9 cellular contexts compared by ENCODE assay signal in the genomic region with DNA sequence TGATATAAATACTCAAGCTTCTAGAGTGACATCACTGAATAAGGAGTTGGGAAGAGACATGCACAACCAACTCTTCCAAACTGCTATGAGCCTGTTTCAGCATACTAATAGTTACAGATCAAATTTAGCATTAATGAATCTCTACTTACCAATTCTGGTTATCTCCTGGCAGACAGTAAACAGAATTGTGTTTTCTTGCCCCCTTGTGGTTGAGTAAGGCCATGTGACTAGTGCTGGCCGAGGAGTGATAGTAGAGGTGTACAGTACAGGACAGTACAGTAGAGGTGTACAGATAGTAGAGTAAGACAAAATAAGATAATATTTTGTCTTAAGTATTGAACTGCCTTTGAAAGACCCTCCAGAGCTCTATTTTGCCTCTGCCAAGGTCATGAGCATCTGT.
DNase-seq lines count a peak whose midpoint lies in the region; ATAC-seq, FAIRE-seq and TF ChIP-seq lines count a peak whose summit lies in the region.
"Had no signal": no experiment of that assay in that cellular context is flagged by ENCODE, and none has a peak within 500 bp of the region (broad histone marks: within the 10 kb centered on the region; RNA-seq: fewer than 3 reads in every experiment).

No MANE protein-coding gene starts in this region.

- H3K9me2 ChIP-seq in Karpas-422 (replicated peaks; ENCODE audit: insufficient read depth, low read length): no peaks in the 10 kb centered on the region

- RAD21 ChIA-PET in GM12878 (lab: Charles Lee; ENCODE audit: unreplicated experiment): no interaction called here

- no peak for TF ChIP-seq EP300 in GM12878 (IDR thresholded peaks at IDR 0.05; ENCODE audit: borderline replicate concordance in 1 of 2, control insufficient read depth in 1 of 2, low read depth in 2 of 2, low read length in 2 of 2)

- H3K4me3 ChIP-seq in Karpas-422 (ENCODE audit: low read length) (no peak overlapping the region), GM12878 (no peak overlapping the region), foreskin fibroblast (ENCODE audit: low read depth in 1 of 2, low read length in 2 of 2) (no peak overlapping the region)

- no peaks in the 10 kb centered on the region for H3K79me2 ChIP-seq in Karpas-422 (ENCODE audit: low read length)
- no peaks in the 10 kb centered on the region for H3K79me2 ChIP-seq in GM12878 (ENCODE audit: control insufficient read depth, insufficient read depth, low read length)

- no peak overlapping the region for H3K27ac ChIP-seq in Karpas-422 (ENCODE audit: low read length)
- H3K27ac ChIP-seq in GM12878 (ENCODE audit: control insufficient read depth, insufficient read depth): no peak overlapping the region

- no peaks in the 10 kb centered on the region for H3K36me3 ChIP-seq in Karpas-422 (ENCODE audit: insufficient read depth, low read length)
- H3K36me3 ChIP-seq in GM12878 (ENCODE audit: control insufficient read depth in 2 of 2, insufficient read depth in 2 of 2, low read length in 1 of 2): no peaks in the 10 kb centered on the region

- TF ChIP-seq CTCF in GM12874 (IDR thresholded peaks at IDR 0.05; ENCODE audit: insufficient read depth, low read depth, low read length): peak; percentile 15; the same call in 1 of the 2 replicates
- peak in 2 of 3 experiments; percentile 33; a peak in 2 of 6 replicates for TF ChIP-seq CTCF in GM12878 (IDR thresholded peaks at IDR 0.05 in 2 of 3, conservative IDR thresholded peaks at IDR 0.05 in 1 of 3; ENCODE audit: control insufficient read depth in 2 of 3, extremely low read depth in 1 of 3, insufficient read depth in 1 of 3, low read depth in 3 of 3, low read length in 3 of 3)
- TF ChIP-seq CTCF in foreskin fibroblast (IDR thresholded peaks at IDR 0.05; ENCODE audit: low read depth, low read length): no peak

- SMC1A ChIA-PET in GM12878 (lab: Charles Lee; ENCODE audit: uncharacterized antibody, unreplicated experiment): interaction anchor here (0.6 to 1.0 kb wide), 2 partner anchors 330 to 514 kb away, joined by 3 to 5 read pairs; no protein-coding TSS in a partner anchor

- CTCF ChIA-PET in GM12878 (lab: Yijun Ruan, JAX): interaction anchor here (1.0 to 2.4 kb wide), 4 partner anchors 11 to 683 kb away, joined by 3 to 8 read pairs (median 6); no protein-coding TSS in a partner anchor

- H3K27me3 ChIP-seq in Karpas-422 (ENCODE audit: low read length): no peaks in the 10 kb centered on the region
- H3K27me3 ChIP-seq in GM12878 (replicated peaks in 1 of 2; ENCODE audit: control insufficient read depth in 2 of 2, insufficient read depth in 2 of 2, low read length in 1 of 2): no peaks in the 10 kb centered on the region

- in situ Hi-C loops in GM12878 (cut with MboI): no loop called here

- H3K9me3 ChIP-seq in Karpas-422 (ENCODE audit: low read length) (no peaks in the 10 kb centered on the region; the same call in 1 of the 2 replicates), GM12878 (replicated peaks; ENCODE audit: control insufficient read depth, insufficient read depth, low read length) (no peaks in the 10 kb centered on the region)

- H3K4me1 ChIP-seq in Karpas-422 (ENCODE audit: low read length): no peaks in the 10 kb centered on the region
- no peaks in the 10 kb centered on the region for H3K4me1 ChIP-seq in GM12878 (ENCODE audit: control insufficient read depth, insufficient read depth, low read length)

- peak; percentile 76 for TF ChIP-seq RAD21 in GM12878 (IDR thresholded peaks at IDR 0.05; ENCODE audit: insufficient read depth, low read depth, low read length)

- DNase-seq in Karpas-422 (peak; percentile 58), GM12878 (ENCODE audit: low read depth, low spot score) (no peak), midbrain (lab: John Stamatoyannopoulos, UW) (peak; percentile 9), posterior vena cava (ENCODE audit: low spot score) (no peak), foreskin fibroblast (no peak)
- no peak for DNase-seq in stimulated activated naive CD4-positive, alpha-beta T cell treated with Interleukin-2 at 50 U/mL for 16 hours (lab: John Stamatoyannopoulos, UW)

- ATAC-seq in GM12878 (peak; percentile 84), HG02642 (IDR thresholded peaks at IDR 0.05; ENCODE audit: poor library complexity, unreplicated experiment) (no peak)

- BruUV-seq in GM12878 (replicated peaks; lab: Mats Ljungman, UMichigan): no TSS peak

- FAIRE-seq in GM12878 (lab: Jason Lieb, UNC): peak; percentile 38
- FAIRE-seq: endometrium had no signal

- no peak for TF ChIP-seq POLR2A in GM12878 (IDR thresholded peaks at IDR 0.05; ENCODE audit: low read depth, low read length)

- 0% methylated on average over 1 of the region's 1 CpG for WGBS in GM12878 (ENCODE audit: insufficient coverage, insufficient replicate concordance, low lambda C conversion rate, missing lambda C conversion rate)

- H3K4me2 ChIP-seq in Karpas-422 (ENCODE audit: low read depth, low read length, poor library complexity, severe bottlenecking) (no peak overlapping the region), GM12878 (ENCODE audit: control insufficient read depth, insufficient read depth) (no peak overlapping the region)

- H2AFZ ChIP-seq in Karpas-422 (ENCODE audit: low read length) (no peak overlapping the region), GM12878 (ENCODE audit: control insufficient read depth, low read depth, low read length) (no peak overlapping the region)

- intact Hi-C loops in GM12878 (cut with micrococcal nuclease; ENCODE audit: unreplicated experiment) (loop anchor here (2.0 to 5.0 kb wide), 2 partner anchors 516 to 680 kb away; no protein-coding TSS in a partner anchor), posterior vena cava (cut with DNase I) (no loop called here)

- H4K20me1 ChIP-seq in Karpas-422 (ENCODE audit: insufficient read depth, low read depth, low read length): no peaks in the 10 kb centered on the region
- H4K20me1 ChIP-seq in GM12878 (ENCODE audit: control insufficient read depth, insufficient read depth): no peaks in the 10 kb centered on the region

- POLR2A ChIA-PET in GM12878 (lab: Charles Lee): no interaction called here

- H3K9ac ChIP-seq in Karpas-422 (ENCODE audit: low read length) (no peak overlapping the region), GM12878 (ENCODE audit: control insufficient read depth, insufficient read depth, low read length) (no peak overlapping the region)

TF ChIP-seq in GM12878, 131 proteins besides CTCF, POLR2A, EP300 and RAD21:
- TF ChIP-seq, protein P1, sequence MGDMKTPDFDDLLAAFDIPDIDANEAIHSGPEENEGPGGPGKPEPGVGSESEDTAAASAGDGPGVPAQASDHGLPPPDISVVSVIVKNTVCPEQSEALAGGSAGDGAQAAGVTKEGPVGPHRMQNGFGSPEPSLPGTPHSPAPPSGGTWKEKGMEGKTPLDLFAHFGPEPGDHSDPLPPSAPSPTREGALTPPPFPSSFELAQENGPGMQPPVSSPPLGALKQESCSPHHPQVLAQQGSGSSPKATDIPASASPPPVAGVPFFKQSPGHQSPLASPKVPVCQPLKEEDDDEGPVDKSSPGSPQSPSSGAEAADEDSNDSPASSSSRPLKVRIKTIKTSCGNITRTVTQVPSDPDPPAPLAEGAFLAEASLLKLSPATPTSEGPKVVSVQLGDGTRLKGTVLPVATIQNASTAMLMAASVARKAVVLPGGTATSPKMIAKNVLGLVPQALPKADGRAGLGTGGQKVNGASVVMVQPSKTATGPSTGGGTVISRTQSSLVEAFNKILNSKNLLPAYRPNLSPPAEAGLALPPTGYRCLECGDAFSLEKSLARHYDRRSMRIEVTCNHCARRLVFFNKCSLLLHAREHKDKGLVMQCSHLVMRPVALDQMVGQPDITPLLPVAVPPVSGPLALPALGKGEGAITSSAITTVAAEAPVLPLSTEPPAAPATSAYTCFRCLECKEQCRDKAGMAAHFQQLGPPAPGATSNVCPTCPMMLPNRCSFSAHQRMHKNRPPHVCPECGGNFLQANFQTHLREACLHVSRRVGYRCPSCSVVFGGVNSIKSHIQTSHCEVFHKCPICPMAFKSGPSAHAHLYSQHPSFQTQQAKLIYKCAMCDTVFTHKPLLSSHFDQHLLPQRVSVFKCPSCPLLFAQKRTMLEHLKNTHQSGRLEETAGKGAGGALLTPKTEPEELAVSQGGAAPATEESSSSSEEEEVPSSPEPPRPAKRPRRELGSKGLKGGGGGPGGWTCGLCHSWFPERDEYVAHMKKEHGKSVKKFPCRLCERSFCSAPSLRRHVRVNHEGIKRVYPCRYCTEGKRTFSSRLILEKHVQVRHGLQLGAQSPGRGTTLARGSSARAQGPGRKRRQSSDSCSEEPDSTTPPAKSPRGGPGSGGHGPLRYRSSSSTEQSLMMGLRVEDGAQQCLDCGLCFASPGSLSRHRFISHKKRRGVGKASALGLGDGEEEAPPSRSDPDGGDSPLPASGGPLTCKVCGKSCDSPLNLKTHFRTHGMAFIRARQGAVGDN (IDR thresholded peaks at IDR 0.05): no peak
- peak; percentile 53 for TF ChIP-seq SMC3 (IDR thresholded peaks at IDR 0.05; ENCODE audit: borderline replicate concordance, low read length)

Comparison
In these comparisons a context has a peak if more than half of its experiments do, and no peak if none do; other contexts are left out.
1. DNase-seq: peak in Karpas-422 (single experiment) and midbrain (single experiment); none in GM12878 (single experiment), stimulated activated naive CD4-positive, alpha-beta T cell treated with Interleukin-2 at 50 U/mL for 16 hours (single experiment), posterior vena cava (single experiment) and foreskin fibroblast (0 of 2).